Comparison of ENCODE assay signal across 1 cellular context in the genomic region with DNA sequence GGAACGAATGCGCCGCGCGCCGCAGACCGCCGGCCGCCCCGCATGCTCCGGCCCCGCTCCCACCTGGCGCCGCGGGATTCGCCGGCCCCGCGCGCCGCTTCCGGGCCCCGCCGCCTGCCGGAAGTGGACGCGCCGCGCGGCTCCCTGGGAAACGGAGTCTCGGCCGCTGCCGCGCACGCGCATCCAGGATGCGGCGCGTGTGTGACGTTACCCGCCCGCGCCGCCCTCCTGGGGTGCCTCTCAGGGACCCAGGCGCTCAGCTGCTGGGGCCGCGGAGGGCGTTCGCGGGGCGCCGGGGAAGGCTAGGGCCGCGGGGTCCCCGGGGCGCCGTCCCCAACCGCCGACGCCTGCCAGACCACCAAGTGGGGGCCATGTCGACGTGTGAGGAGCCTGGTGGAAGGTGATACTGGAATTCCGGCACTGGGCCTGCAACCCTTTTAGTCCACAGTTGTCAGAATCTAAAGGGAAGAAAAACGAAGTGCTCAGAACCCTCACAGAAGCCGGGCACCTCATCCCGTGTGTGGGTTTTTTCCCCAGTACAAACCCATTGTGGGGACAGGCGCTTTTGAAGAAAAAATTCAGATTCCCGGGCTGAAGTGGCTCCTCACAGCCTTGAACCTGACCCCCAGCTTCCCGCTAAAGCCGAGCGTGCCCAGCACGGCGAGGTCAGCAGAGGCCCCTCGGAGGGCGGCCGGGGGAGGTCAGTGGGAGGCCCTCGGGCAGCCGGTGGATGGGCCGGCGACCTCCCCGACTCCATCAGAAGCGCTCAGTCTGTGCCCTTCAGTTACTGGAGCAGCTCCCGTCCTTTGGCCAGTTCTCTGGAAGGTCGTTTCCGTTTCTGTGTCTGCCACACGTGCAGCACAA.
TF ChIP-seq lines count a peak whose summit lies in the region.

A gene with protein sequence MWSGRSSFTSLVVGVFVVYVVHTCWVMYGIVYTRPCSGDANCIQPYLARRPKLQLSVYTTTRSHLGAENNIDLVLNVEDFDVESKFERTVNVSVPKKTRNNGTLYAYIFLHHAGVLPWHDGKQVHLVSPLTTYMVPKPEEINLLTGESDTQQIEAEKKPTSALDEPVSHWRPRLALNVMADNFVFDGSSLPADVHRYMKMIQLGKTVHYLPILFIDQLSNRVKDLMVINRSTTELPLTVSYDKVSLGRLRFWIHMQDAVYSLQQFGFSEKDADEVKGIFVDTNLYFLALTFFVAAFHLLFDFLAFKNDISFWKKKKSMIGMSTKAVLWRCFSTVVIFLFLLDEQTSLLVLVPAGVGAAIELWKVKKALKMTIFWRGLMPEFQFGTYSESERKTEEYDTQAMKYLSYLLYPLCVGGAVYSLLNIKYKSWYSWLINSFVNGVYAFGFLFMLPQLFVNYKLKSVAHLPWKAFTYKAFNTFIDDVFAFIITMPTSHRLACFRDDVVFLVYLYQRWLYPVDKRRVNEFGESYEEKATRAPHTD (minus strand): TSS at position 125 of the 864 bp plus-strand sequence. CDS start 258 bp downstream, outside the sequence.

TF ChIP-seq in K562, 482 proteins besides CTCF, POLR2A, EP300 and RAD21 (continued from another document and continues in another):
- TF ChIP-seq ZNF175 (CRISPR knock-in tag; IDR thresholded peaks at IDR 0.05; ENCODE audit: low read depth) = no peak
- TF ChIP-seq PTRF (tag; IDR thresholded peaks at IDR 0.05) = no peak
- peak; percentile 85 for TF ChIP-seq KDM5B (IDR thresholded peaks at IDR 0.05; ENCODE audit: insufficient replicate concordance, low read depth, low read length)
- TF ChIP-seq, protein P1, sequence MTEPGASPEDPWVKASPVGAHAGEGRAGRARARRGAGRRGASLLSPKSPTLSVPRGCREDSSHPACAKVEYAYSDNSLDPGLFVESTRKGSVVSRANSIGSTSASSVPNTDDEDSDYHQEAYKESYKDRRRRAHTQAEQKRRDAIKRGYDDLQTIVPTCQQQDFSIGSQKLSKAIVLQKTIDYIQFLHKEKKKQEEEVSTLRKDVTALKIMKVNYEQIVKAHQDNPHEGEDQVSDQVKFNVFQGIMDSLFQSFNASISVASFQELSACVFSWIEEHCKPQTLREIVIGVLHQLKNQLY (CRISPR knock-in tag; conservative IDR thresholded peaks at IDR 0.05) = no peak
- no peak for TF ChIP-seq ADNP (tag; IDR thresholded peaks at IDR 0.05)
- TF ChIP-seq, protein P2, sequence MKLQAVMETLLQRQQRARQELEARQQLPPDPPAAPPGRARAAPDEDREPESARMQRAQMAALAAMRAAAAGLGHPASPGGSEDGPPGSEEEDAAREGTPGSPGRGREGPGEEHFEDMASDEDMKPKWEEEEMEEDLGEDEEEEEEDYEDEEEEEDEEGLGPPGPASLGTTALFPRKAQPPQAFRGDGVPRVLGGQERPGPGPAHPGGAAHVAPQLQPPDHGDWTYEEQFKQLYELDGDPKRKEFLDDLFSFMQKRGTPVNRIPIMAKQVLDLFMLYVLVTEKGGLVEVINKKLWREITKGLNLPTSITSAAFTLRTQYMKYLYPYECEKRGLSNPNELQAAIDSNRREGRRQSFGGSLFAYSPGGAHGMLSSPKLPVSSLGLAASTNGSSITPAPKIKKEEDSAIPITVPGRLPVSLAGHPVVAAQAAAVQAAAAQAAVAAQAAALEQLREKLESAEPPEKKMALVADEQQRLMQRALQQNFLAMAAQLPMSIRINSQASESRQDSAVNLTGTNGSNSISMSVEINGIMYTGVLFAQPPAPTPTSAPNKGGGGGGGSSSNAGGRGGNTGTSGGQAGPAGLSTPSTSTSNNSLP (IDR thresholded peaks at IDR 0.05; ENCODE audit: borderline replicate concordance, low read depth, low read length) = no peak
- TF ChIP-seq, protein P3, sequence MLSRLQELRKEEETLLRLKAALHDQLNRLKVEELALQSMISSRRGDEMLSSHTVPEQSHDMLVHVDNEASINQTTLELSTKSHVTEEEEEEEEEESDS (CRISPR knock-in tag; IDR thresholded peaks at IDR 0.05) = no peak
- no peak for TF ChIP-seq ZKSCAN8 (CRISPR knock-in tag; IDR thresholded peaks at IDR 0.05)
- TF ChIP-seq SIRT6 (IDR thresholded peaks at IDR 0.05; ENCODE audit: low read depth, low read length) = no peak
- 0 out of 2 replicates have a peak, but pooled peaks have one; percentile 67 for TF ChIP-seq ZNF165 (CRISPR knock-in tag; IDR thresholded peaks at IDR 0.05; ENCODE audit: borderline replicate concordance)
- peak; percentile 51 for TF ChIP-seq DACH1 (IDR thresholded peaks at IDR 0.05; ENCODE audit: partially characterized antibody)
- TF ChIP-seq PHB (CRISPR knock-in tag; IDR thresholded peaks at IDR 0.05) = no peak
- peak; percentile 80 for TF ChIP-seq CXXC5 (CRISPR knock-in tag; IDR thresholded peaks at IDR 0.05)
- TF ChIP-seq CCNT2 (IDR thresholded peaks at IDR 0.05; ENCODE audit: borderline replicate concordance, extremely low read depth, insufficient read length, low read depth, low read length) = peak; percentile 74
- TF ChIP-seq HNRNPH1 (optimal IDR thresholded peaks at IDR 0.05; ENCODE audit: low read depth, low read length) = no peak
- no peak for TF ChIP-seq SP1 (CRISPR knock-in tag; IDR thresholded peaks at IDR 0.05)
- no peak for TF ChIP-seq ZNF174 (CRISPR knock-in tag; IDR thresholded peaks at IDR 0.05)
- TF ChIP-seq ZSCAN29 (IDR thresholded peaks at IDR 0.05) = no peak
- no peak for TF ChIP-seq JUNB (CRISPR knock-in tag; conservative IDR thresholded peaks at IDR 0.05)
- TF ChIP-seq, protein P4, sequence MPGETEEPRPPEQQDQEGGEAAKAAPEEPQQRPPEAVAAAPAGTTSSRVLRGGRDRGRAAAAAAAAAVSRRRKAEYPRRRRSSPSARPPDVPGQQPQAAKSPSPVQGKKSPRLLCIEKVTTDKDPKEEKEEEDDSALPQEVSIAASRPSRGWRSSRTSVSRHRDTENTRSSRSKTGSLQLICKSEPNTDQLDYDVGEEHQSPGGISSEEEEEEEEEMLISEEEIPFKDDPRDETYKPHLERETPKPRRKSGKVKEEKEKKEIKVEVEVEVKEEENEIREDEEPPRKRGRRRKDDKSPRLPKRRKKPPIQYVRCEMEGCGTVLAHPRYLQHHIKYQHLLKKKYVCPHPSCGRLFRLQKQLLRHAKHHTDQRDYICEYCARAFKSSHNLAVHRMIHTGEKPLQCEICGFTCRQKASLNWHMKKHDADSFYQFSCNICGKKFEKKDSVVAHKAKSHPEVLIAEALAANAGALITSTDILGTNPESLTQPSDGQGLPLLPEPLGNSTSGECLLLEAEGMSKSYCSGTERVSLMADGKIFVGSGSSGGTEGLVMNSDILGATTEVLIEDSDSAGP (CRISPR knock-in tag; IDR thresholded peaks at IDR 0.05) = no peak; the same call in 1 of the 2 replicates
- TF ChIP-seq ZFP1 (CRISPR knock-in tag; IDR thresholded peaks at IDR 0.05) = no peak
- TF ChIP-seq, protein P5, sequence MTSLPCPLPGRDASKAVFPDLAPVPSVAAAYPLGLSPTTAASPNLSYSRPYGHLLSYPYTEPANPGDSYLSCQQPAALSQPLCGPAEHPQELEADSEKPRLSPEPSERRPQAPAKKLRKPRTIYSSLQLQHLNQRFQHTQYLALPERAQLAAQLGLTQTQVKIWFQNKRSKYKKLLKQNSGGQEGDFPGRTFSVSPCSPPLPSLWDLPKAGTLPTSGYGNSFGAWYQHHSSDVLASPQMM (CRISPR knock-in tag; IDR thresholded peaks at IDR 0.05) = no peak
- TF ChIP-seq TAF1 (IDR thresholded peaks at IDR 0.05; ENCODE audit: control insufficient read depth, extremely low read depth, insufficient read depth, low read length, severe bottlenecking) = peak; percentile 63
- TF ChIP-seq POLR2AphosphoS2 (IDR thresholded peaks at IDR 0.05; ENCODE audit: low read length) = no peak
- TF ChIP-seq, protein P6, sequence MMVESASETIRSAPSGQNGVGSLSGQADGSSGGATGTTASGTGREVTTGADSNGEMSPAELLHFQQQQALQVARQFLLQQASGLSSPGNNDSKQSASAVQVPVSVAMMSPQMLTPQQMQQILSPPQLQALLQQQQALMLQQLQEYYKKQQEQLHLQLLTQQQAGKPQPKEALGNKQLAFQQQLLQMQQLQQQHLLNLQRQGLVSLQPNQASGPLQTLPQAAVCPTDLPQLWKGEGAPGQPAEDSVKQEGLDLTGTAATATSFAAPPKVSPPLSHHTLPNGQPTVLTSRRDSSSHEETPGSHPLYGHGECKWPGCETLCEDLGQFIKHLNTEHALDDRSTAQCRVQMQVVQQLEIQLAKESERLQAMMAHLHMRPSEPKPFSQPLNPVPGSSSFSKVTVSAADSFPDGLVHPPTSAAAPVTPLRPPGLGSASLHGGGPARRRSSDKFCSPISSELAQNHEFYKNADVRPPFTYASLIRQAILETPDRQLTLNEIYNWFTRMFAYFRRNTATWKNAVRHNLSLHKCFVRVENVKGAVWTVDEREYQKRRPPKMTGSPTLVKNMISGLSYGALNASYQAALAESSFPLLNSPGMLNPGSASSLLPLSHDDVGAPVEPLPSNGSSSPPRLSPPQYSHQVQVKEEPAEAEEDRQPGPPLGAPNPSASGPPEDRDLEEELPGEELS (CRISPR knock-in tag; IDR thresholded peaks at IDR 0.05; ENCODE audit: borderline replicate concordance) = no peak
- no peak for TF ChIP-seq ZFPM2 (CRISPR knock-in tag; IDR thresholded peaks at IDR 0.05)
- TF ChIP-seq, protein P7, sequence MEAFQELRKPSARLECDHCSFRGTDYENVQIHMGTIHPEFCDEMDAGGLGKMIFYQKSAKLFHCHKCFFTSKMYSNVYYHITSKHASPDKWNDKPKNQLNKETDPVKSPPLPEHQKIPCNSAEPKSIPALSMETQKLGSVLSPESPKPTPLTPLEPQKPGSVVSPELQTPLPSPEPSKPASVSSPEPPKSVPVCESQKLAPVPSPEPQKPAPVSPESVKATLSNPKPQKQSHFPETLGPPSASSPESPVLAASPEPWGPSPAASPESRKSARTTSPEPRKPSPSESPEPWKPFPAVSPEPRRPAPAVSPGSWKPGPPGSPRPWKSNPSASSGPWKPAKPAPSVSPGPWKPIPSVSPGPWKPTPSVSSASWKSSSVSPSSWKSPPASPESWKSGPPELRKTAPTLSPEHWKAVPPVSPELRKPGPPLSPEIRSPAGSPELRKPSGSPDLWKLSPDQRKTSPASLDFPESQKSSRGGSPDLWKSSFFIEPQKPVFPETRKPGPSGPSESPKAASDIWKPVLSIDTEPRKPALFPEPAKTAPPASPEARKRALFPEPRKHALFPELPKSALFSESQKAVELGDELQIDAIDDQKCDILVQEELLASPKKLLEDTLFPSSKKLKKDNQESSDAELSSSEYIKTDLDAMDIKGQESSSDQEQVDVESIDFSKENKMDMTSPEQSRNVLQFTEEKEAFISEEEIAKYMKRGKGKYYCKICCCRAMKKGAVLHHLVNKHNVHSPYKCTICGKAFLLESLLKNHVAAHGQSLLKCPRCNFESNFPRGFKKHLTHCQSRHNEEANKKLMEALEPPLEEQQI (IDR thresholded peaks at IDR 0.05) = no peak
- TF ChIP-seq, protein P8, sequence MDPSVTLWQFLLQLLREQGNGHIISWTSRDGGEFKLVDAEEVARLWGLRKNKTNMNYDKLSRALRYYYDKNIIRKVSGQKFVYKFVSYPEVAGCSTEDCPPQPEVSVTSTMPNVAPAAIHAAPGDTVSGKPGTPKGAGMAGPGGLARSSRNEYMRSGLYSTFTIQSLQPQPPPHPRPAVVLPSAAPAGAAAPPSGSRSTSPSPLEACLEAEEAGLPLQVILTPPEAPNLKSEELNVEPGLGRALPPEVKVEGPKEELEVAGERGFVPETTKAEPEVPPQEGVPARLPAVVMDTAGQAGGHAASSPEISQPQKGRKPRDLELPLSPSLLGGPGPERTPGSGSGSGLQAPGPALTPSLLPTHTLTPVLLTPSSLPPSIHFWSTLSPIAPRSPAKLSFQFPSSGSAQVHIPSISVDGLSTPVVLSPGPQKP (CRISPR knock-in tag; IDR thresholded peaks at IDR 0.05) = no peak
- no peak for TF ChIP-seq NBN (IDR thresholded peaks at IDR 0.05; ENCODE audit: low read depth)
- peak; percentile 80 for TF ChIP-seq MEIS2 (IDR thresholded peaks at IDR 0.05; ENCODE audit: partially characterized antibody)
- TF ChIP-seq ZNF717 (CRISPR knock-in tag; IDR thresholded peaks at IDR 0.05) = no peak
- no peak for TF ChIP-seq U2AF1 (optimal IDR thresholded peaks at IDR 0.05; ENCODE audit: low read depth, low read length)
- TF ChIP-seq, protein P9, sequence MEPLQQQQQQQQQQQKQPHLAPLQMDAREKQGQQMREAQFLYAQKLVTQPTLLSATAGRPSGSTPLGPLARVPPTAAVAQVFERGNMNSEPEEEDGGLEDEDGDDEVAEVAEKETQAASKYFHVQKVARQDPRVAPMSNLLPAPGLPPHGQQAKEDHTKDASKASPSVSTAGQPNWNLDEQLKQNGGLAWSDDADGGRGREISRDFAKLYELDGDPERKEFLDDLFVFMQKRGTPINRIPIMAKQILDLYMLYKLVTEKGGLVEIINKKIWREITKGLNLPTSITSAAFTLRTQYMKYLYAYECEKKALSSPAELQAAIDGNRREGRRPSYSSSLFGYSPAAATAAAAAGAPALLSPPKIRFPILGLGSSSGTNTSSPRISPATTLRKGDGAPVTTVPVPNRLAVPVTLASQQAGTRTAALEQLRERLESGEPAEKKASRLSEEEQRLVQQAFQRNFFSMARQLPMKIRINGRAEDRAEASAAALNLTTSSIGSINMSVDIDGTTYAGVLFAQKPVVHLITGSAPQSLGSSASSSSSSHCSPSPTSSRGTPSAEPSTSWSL (CRISPR knock-in tag; IDR thresholded peaks at IDR 0.05; ENCODE audit: borderline replicate concordance) = no peak
- no peak for TF ChIP-seq SRSF9 (IDR thresholded peaks at IDR 0.05; ENCODE audit: borderline replicate concordance, low read depth, low read length)
- TF ChIP-seq HNRNPLL (IDR thresholded peaks at IDR 0.05; ENCODE audit: low read depth, low read length, poor library complexity, severe bottlenecking) = peak; percentile 22
- TF ChIP-seq, protein P10, sequence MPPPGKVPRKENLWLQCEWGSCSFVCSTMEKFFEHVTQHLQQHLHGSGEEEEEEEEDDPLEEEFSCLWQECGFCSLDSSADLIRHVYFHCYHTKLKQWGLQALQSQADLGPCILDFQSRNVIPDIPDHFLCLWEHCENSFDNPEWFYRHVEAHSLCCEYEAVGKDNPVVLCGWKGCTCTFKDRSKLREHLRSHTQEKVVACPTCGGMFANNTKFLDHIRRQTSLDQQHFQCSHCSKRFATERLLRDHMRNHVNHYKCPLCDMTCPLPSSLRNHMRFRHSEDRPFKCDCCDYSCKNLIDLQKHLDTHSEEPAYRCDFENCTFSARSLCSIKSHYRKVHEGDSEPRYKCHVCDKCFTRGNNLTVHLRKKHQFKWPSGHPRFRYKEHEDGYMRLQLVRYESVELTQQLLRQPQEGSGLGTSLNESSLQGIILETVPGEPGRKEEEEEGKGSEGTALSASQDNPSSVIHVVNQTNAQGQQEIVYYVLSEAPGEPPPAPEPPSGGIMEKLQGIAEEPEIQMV (tag; conservative IDR thresholded peaks at IDR 0.05; ENCODE audit: low read depth) = no peak
- TF ChIP-seq SMARCC2 (IDR thresholded peaks at IDR 0.05; ENCODE audit: low read depth) = peak; percentile 30; the same call in 1 of the 2 replicates
- TF ChIP-seq, protein P11, sequence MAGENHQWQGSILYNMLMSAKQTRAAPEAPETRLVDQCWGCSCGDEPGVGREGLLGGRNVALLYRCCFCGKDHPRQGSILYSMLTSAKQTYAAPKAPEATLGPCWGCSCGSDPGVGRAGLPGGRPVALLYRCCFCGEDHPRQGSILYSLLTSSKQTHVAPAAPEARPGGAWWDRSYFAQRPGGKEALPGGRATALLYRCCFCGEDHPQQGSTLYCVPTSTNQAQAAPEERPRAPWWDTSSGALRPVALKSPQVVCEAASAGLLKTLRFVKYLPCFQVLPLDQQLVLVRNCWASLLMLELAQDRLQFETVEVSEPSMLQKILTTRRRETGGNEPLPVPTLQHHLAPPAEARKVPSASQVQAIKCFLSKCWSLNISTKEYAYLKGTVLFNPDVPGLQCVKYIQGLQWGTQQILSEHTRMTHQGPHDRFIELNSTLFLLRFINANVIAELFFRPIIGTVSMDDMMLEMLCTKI (IDR thresholded peaks at IDR 0.05; ENCODE audit: partially characterized antibody) = no peak
